8 cellular contexts compared by ENCODE assay signal in the genomic region with DNA sequence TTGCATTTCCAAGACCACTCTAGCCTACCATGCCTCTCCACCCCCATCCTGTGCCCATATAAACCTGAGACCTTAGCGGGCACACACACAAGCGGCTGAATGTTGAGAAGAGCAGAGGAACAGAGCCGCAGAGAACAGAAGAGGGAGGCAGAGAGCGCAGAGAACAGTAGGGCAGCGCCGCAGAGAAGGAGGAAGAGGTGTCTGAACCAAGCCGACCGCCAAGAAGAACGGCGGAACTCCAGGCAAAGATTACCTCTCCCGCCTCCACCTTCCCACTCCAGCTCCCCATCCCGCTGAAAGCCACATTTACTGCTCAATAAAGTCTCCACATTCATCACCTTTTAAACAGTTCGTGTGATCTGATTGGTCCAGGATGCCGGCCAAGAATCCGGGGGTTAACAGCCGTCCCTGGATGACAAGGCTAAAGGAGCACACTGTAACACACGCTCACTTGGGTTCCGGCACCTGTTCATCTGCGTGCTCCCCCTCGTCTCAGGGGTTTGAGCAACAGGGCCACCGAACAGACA. TPM values are rescaled to one million over a fixed set of nuclear protein-coding genes. Genes with fewer than 3 reads are reported as not detected.
DNase-seq lines count a peak whose midpoint lies in the region; ATAC-seq, FAIRE-seq and TF ChIP-seq lines count a peak whose summit lies in the region.

No MANE protein-coding gene starts in this region.

- TF ChIP-seq CTCF in foreskin keratinocyte (conservative IDR thresholded peaks at IDR 0.05), result peak; percentile 32

- H3K27ac Mint-ChIP-seq in CD4-positive, CD25-positive, alpha-beta regulatory T cell, result peak overlapping the region; percentile 27 to 87 (median 54)

- H3K36me3 ChIP-seq in CD4-positive, CD25-positive, alpha-beta regulatory T cell (ENCODE audit: control insufficient read depth, insufficient read depth, low read length), result no peaks in the 10 kb centered on the region

- no peaks in the 10 kb centered on the region for H3K9me3 ChIP-seq in CD4-positive, CD25-positive, alpha-beta regulatory T cell (ENCODE audit: control insufficient read depth in 2 of 2, low read length in 2 of 2)

- peaks cover 0 to 1% (median 0%) of the 10 kb centered on the region in 7 donors for H3K9me3 Mint-ChIP-seq in CD4-positive, CD25-positive, alpha-beta regulatory T cell

- intact Hi-C loops in posterior cingulate gyrus (cut with DNase I), result no loop called here

- no peaks in the 10 kb centered on the region for H3K27me3 ChIP-seq in CD4-positive, CD25-positive, alpha-beta regulatory T cell (ENCODE audit: control insufficient read depth, insufficient read depth, low read length)
- H3K27me3 ChIP-seq in foreskin keratinocyte, result peaks cover 10% of the 10 kb centered on the region

- H3K36me3 Mint-ChIP-seq in CD4-positive, CD25-positive, alpha-beta regulatory T cell, result no peaks in the 10 kb centered on the region

- FAIRE-seq in frontal cortex (lab: Jason Lieb, UNC), result no peak

- H3K27me3 Mint-ChIP-seq in CD4-positive, CD25-positive, alpha-beta regulatory T cell, result peaks cover 15% of the 10 kb centered on the region

- H3K27ac ChIP-seq in CD4-positive, CD25-positive, alpha-beta regulatory T cell (ENCODE audit: insufficient read depth, low read length, poor library complexity, severe bottlenecking), result no peak overlapping the region
- no peak overlapping the region for H3K27ac ChIP-seq in foreskin keratinocyte

- no peaks in the 10 kb centered on the region for H3K4me1 ChIP-seq in CD4-positive, CD25-positive, alpha-beta regulatory T cell (ENCODE audit: control insufficient read depth, insufficient read depth, low read length, poor library complexity, severe bottlenecking)
- H3K4me1 ChIP-seq in foreskin keratinocyte, result no peaks in the 10 kb centered on the region

- peak; percentile 65 to 79 for ATAC-seq in CD4-positive, CD25-positive, alpha-beta regulatory T cell (ENCODE audit: low read depth in 2 of 2)
- ATAC-seq in GM19395 (IDR thresholded peaks at IDR 0.05; ENCODE audit: unreplicated experiment), result peak; percentile 82
- peak; percentile 59 for ATAC-seq in foreskin keratinocyte

- H3K4me1 Mint-ChIP-seq in CD4-positive, CD25-positive, alpha-beta regulatory T cell, result peaks cover 0 to 9% (median 5%) of the 10 kb centered on the region in 4 donors

- peak overlapping the region; percentile 20 for H3K4me3 ChIP-seq in CD4-positive, CD25-positive, alpha-beta regulatory T cell (ENCODE audit: low read depth, low read length)

- DNase-seq in CD4-positive, CD25-positive, alpha-beta regulatory T cell, result peak in 2 of 3 donors; percentile 21 to 47
- DNase-seq in HT-29 (ENCODE audit: low spot score) (peak; percentile 66), foreskin keratinocyte (peak in 1 of 2 donors; percentile 5), posterior cingulate gyrus (peak in 6 of 10 donors; percentile 21 to 89 (median 63)), frontal cortex (ENCODE audit: low spot score in 2 of 2) (no peak), GOT3 (lab: John Stamatoyannopoulos, UW) (no peak)
- peak; percentile 38 for DNase-seq in activated CD4-positive, alpha-beta T cell treated with anti-CD3 and anti-CD28 coated beads for 48 hours

- H3K4me3 Mint-ChIP-seq in CD4-positive, CD25-positive, alpha-beta regulatory T cell, result peak overlapping the region; percentile 27 to 92 (median 64)

RNA-seq across cellular contexts. Expression of gene GRIN3A, which starts 33.2 kb away (rescaled TPM):
- total RNA-seq in CD4-positive, CD25-positive, alpha-beta regulatory T cell, result 0.05 TPM
- polyA plus RNA-seq in CD4-positive, CD25-positive, alpha-beta regulatory T cell, result under 1 TPM; 0.16 to 0.22 (median 0.18) TPM
- not detected in 2 replicates for total RNA-seq in HT-29 (2014; rRNA removed; shearing (Covaris generic))
- total RNA-seq in foreskin keratinocyte (not detected in 2 replicates), frontal cortex (9.4 TPM)
- not detected in 2 replicates for polyA plus RNA-seq in foreskin keratinocyte

Comparison
In these comparisons a context has a peak if more than half of its experiments do, and no peak if none do; other contexts are left out.
1. DNase-seq: peak in CD4-positive, CD25-positive, alpha-beta regulatory T cell (2 of 3), HT-29 (single experiment), activated CD4-positive, alpha-beta T cell treated with anti-CD3 and anti-CD28 coated beads for 48 hours (single experiment) and posterior cingulate gyrus (6 of 10); none in frontal cortex (0 of 2) and GOT3 (single experiment).
2. Peak in every context shown above with its lines, with median percentiles within 50 percentile points of each other: ATAC-seq.